Comparison of ENCODE assay signal across 11 cellular contexts in the genomic region with DNA sequence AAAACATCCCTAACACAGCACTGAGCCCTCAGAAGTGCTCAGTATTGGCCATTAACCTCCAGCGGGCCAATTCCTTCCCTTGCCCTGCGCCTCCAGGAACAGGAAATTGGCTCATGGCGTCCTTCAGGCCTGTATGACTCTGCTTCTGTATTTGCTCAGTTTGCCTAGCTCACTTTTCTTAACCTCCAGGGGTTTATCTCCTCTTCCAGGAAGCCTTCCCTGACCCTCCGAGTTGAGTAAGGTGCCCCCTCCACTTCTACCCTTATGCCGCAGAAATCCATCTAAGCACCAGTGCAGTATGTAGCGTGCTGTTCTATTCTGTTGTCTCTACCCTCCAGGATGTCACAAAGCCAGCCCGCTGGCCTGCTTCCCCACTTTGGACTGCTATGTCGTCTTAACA. TPM values are rescaled to one million over a fixed set of nuclear protein-coding genes. Genes with fewer than 3 reads are reported as not detected.
DNase-seq lines count a peak whose midpoint lies in the region; ATAC-seq and TF ChIP-seq lines count a peak whose summit lies in the region.
"Had no signal": no experiment of that assay in that cellular context is flagged by ENCODE, and none has a peak within 500 bp of the region (broad histone marks: within the 10 kb centered on the region; RNA-seq: fewer than 3 reads in every experiment).

No MANE protein-coding gene starts in this region.

- peak overlapping the region; percentile 90 for H3K27ac Mint-ChIP-seq in CD4-positive, alpha-beta T cell
- H3K27ac Mint-ChIP-seq in nephron: peak overlapping the region in 2 of 3 experiments; percentile 52 to 68

- H3K27ac ChIP-seq in CD4-positive, alpha-beta T cell (ENCODE audit: low read depth, low read length): no peak overlapping the region
- H3K27ac ChIP-seq in HUES64 (ENCODE audit: low read depth, low read length) (no peak overlapping the region), ascending aorta (peak overlapping the region; percentile 73 to 91), left lung (peak overlapping the region in 1 of 2 donors; percentile 89)

- no peaks in the 10 kb centered on the region for H3K9me3 Mint-ChIP-seq in CD4-positive, alpha-beta T cell
- H3K9me3 Mint-ChIP-seq in nephron: no peaks in the 10 kb centered on the region

- POLR2A ChIA-PET in CD4-positive, alpha-beta T cell (lab: Charles Lee): interaction anchor here (0.6 to 1.5 kb wide), 2 partner anchors 14 to 45 kb away, joined by 3 read pairs; no protein-coding TSS in a partner anchor

- H3K4me1 Mint-ChIP-seq in CD4-positive, alpha-beta T cell (ENCODE audit: low read depth): peaks cover 49% of the 10 kb centered on the region
- H3K4me1 Mint-ChIP-seq in nephron: peaks cover 19% of the 10 kb centered on the region

- 67% methylated on average over 8 of the region's 8 CpGs for WGBS in HUES64

- H3K4me3 ChIP-seq in HUES64 (ENCODE audit: low read length): peak overlapping the region; percentile 75; the same call in 1 of the 2 replicates
- H3K4me3 ChIP-seq in ascending aorta: peak overlapping the region in 1 of 2 donors; percentile 89
- peak overlapping the region in 1 of 2 donors; percentile 81 for H3K4me3 ChIP-seq in left lung

- H3K36me3 ChIP-seq in HUES64 (ENCODE audit: insufficient read depth, low read length): peaks cover 41% of the 10 kb centered on the region
- peaks cover 32 to 42% of the 10 kb centered on the region in 2 donors for H3K36me3 ChIP-seq in ascending aorta
- peaks cover 0 to 52% of the 10 kb centered on the region in 2 donors for H3K36me3 ChIP-seq in left lung
- H3K36me3 ChIP-seq: ovary had no signal

- TF ChIP-seq CTCF in CD4-positive, alpha-beta T cell (IDR thresholded peaks at IDR 0.05): no peak
- TF ChIP-seq CTCF in ascending aorta (IDR thresholded peaks at IDR 0.05): no peak
- TF ChIP-seq CTCF in nephron (IDR thresholded peaks at IDR 0.05; ENCODE audit: unreplicated experiment in 3 of 3): no peak
- no peak for TF ChIP-seq CTCF in left lung (IDR thresholded peaks at IDR 0.05)

- peaks cover 4% of the 10 kb centered on the region; the same call in 1 of the 2 replicates for H3K4me1 ChIP-seq in HUES64 (ENCODE audit: insufficient read depth, low read length)
- H3K4me1 ChIP-seq in ascending aorta: peaks cover 6% of the 10 kb centered on the region in 2 donors
- H3K4me1 ChIP-seq in left lung: peaks cover 3 to 24% of the 10 kb centered on the region in 2 donors

- H3K9me3 ChIP-seq in CD4-positive, alpha-beta T cell (ENCODE audit: control insufficient read depth, low read length): no peaks in the 10 kb centered on the region
- no peaks in the 10 kb centered on the region for H3K9me3 ChIP-seq in HUES64 (ENCODE audit: insufficient read depth, low read depth, low read length)
- no peaks in the 10 kb centered on the region for H3K9me3 ChIP-seq in ascending aorta
- H3K9me3 ChIP-seq in left lung: no peaks in the 10 kb centered on the region
- H3K9me3 ChIP-seq: ovary had no signal

- no peak overlapping the region for H3K9ac ChIP-seq in HUES64 (ENCODE audit: low read depth, low read length)

- H3K36me3 Mint-ChIP-seq in CD4-positive, alpha-beta T cell (ENCODE audit: low read depth): peaks cover 64% of the 10 kb centered on the region
- H3K36me3 Mint-ChIP-seq in nephron (ENCODE audit: low read depth): peaks cover 35% of the 10 kb centered on the region

- intact Hi-C loops in CD4-positive, alpha-beta T cell (cut with DNase I, micrococcal nuclease): loop anchor here (5.0 to 10.0 kb wide), 2 partner anchors 412 to 706 kb away; partner anchors contain the start of genes CACUL1 (in 2 of the 2) and MCMBP (in 1 of the 2)
- intact Hi-C loops in ascending aorta (cut with DNase I) (no loop called here), left lung (cut with DNase I) (no loop called here)

- no peaks in the 10 kb centered on the region for H3K27me3 Mint-ChIP-seq in CD4-positive, alpha-beta T cell
- peaks cover 3% of the 10 kb centered on the region for H3K27me3 Mint-ChIP-seq in nephron (ENCODE audit: low read depth)

- DNase-seq in CD4-positive, alpha-beta T cell: no peak
- DNase-seq in ascending aorta (ENCODE audit: low spot score in 2 of 2) (no peak), NCI-H226 (no peak), left lung (no peak)
- DNase-seq: activated CD4-positive, CD25-positive, alpha-beta regulatory T cell; erythroblast; ovary had no signal

- no peaks in the 10 kb centered on the region for H3K27me3 ChIP-seq in CD4-positive, alpha-beta T cell (ENCODE audit: control insufficient read depth, insufficient read depth, low read length)
- H3K27me3 ChIP-seq in HUES64 (ENCODE audit: insufficient read depth, low read length) (no peaks in the 10 kb centered on the region), ascending aorta (no peaks in the 10 kb centered on the region), left lung (no peaks in the 10 kb centered on the region)
- H3K27me3 ChIP-seq: ovary had no signal

- H3K4me3 Mint-ChIP-seq in CD4-positive, alpha-beta T cell: peak overlapping the region; percentile 94
- peak overlapping the region; percentile 89 to 96 (median 92) for H3K4me3 Mint-ChIP-seq in nephron

- CTCF ChIA-PET in CD4-positive, alpha-beta T cell (lab: Charles Lee): no interaction called here

- no peak for ATAC-seq in CD4-positive, alpha-beta T cell (ENCODE audit: poor library complexity)
- ATAC-seq in GM18861 (IDR thresholded peaks at IDR 0.05; ENCODE audit: unreplicated experiment): no peak
- ATAC-seq in left lung: no peak
- no peak for ATAC-seq in esophagus mucosa

RNA-seq across cellular contexts. Expression of gene SFXN4, which starts 1.1 kb away (rescaled TPM):
- 1 to 10 TPM; 7.1 to 7.8 TPM for total RNA-seq in CD4-positive, alpha-beta T cell
- 13.6 TPM for polyA plus RNA-seq in HUES64 (2013, experiment 1 of 2)
- polyA plus RNA-seq in HUES64 (2013, experiment 2 of 2): 14.1 TPM
- total RNA-seq in ascending aorta (13.7 TPM), left lung (10 to 100 TPM; 13.2 to 23.1 TPM), esophagus mucosa (18.3 TPM)

RNA-seq across cellular contexts. Expression of gene PRDX3, which starts 12.0 kb away (rescaled TPM):
- 1 to 10 TPM; 7.1 to 7.5 TPM for total RNA-seq in CD4-positive, alpha-beta T cell
- polyA plus RNA-seq in HUES64 (2013, experiment 1 of 2): 288 TPM
- polyA plus RNA-seq in HUES64 (2013, experiment 2 of 2): 275 TPM
- total RNA-seq in ascending aorta (34.9 TPM), left lung (100 to 1,000 TPM; 122 to 123 TPM), esophagus mucosa (72.1 TPM)

RNA-seq across cellular contexts. Expression of gene GRK5, which starts 40.8 kb away (rescaled TPM):
- 10 to 100 TPM; 19.2 to 20.8 TPM for total RNA-seq in CD4-positive, alpha-beta T cell
- 2.0 TPM for polyA plus RNA-seq in HUES64 (2013, experiment 1 of 2)
- 3.2 TPM for polyA plus RNA-seq in HUES64 (2013, experiment 2 of 2)
- total RNA-seq in ascending aorta: 75.5 TPM
- 10 to 100 TPM; 34.6 to 39.2 TPM for total RNA-seq in left lung
- 3.7 TPM for total RNA-seq in esophagus mucosa

Comparison
In these comparisons a context has a peak if more than half of its experiments do, and no peak if none do; other contexts are left out.
1. H3K27ac ChIP-seq: peak in ascending aorta (2 of 2); none in CD4-positive, alpha-beta T cell (single experiment) and HUES64 (single experiment).
2. intact Hi-C loops: an anchor here in CD4-positive, alpha-beta T cell (5.0 to 10.0 kb wide); none called in ascending aorta and left lung.